In the genomic region with DNA sequence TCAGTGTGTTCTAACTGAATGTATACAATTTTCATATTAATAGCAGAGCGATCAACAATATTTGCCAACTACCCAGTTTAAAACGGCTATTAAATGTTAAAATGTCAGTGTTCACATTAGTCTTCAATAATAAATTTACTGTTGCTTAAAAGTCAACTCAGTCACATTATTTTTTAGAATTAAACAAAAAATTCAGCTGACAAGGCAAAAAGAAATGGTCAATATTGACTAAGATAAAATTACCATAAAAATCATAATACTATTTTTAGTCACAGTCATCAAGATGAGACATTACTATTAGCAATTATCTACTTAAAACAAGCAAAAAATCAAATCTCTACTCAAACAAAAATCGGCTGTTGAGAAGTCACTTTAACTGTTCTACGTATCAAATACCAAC, we compare ENCODE assay signal across 8 cellular contexts. TPM values are rescaled to one million over a fixed set of nuclear protein-coding genes. Genes with fewer than 3 reads are reported as not detected.
A peak's percentile ranks its signal among the peaks of the same experiment; 100 is the strongest.
DNase-seq lines count a peak whose midpoint lies in the region; ATAC-seq, FAIRE-seq and TF ChIP-seq lines count a peak whose summit lies in the region.

No MANE protein-coding gene starts in this region.

- H3K9ac ChIP-seq in HepG2 (ENCODE audit: insufficient read depth, low read depth, low read length), result peak overlapping the region; percentile 98

- CTCF ChIA-PET in activated CD8-positive, alpha-beta memory T cell treated with anti-CD3 and anti-CD28 coated beads, Interleukin-2, amount 10 ng/mL, durations not matched to agents 7 days and 5 days (lab: Charles Lee), result interaction anchor here (0.5 to 2.5 kb wide), 3 partner anchors 58 to 132 kb away, joined by 3 to 17 read pairs (median 5); a partner anchor contains a TSS
- CTCF ChIA-PET in HepG2 (lab: Yijun Ruan, JAX; ENCODE audit: low intra/inter-chr PET ratio, low total read pairs), result no interaction called here
- CTCF ChIA-PET in HEK293T (lab: Yijun Ruan, JAX), result no interaction called here

- H3K27me3 ChIP-seq in HepG2 (ENCODE audit: control insufficient read depth in 1 of 2, insufficient read depth in 2 of 2, low read length in 2 of 2) (no peaks in the 10 kb centered on the region; a peak in 1 of 5 replicates), thymus (ENCODE audit: control insufficient read depth, insufficient read depth) (no peaks in the 10 kb centered on the region)

- peak overlapping the region; percentile 69 for H3K4me2 ChIP-seq in HepG2 (ENCODE audit: low read depth, low read length)

- H3K4me3 ChIP-seq in HepG2 (replicated peaks in 1 of 3; ENCODE audit: insufficient read depth in 1 of 3, low read depth in 2 of 3, low read length in 3 of 3), result peak overlapping the region; percentile 89 to 94 (median 92)
- peak overlapping the region; percentile 80 for H3K4me3 ChIP-seq in thymus (ENCODE audit: low read length)

- peaks cover 60% of the 10 kb centered on the region for H3K79me2 ChIP-seq in HepG2 (ENCODE audit: insufficient read depth, low read length)

- FAIRE-seq in HepG2 (lab: Jason Lieb, UNC), result no peak

- no peak for TF ChIP-seq RAD21 in HepG2 (CRISPR knock-in tag; IDR thresholded peaks at IDR 0.05)

- no peak for TF ChIP-seq EP300 in HepG2 (IDR thresholded peaks at IDR 0.05; ENCODE audit: low read depth in 2 of 2, low read length in 2 of 2)
- no peak for TF ChIP-seq EP300 in HepG2 (CRISPR knock-in tag; IDR thresholded peaks at IDR 0.05; ENCODE audit: borderline replicate concordance)

- TF ChIP-seq CTCF in HepG2 (CRISPR knock-in tag; IDR thresholded peaks at IDR 0.05), result no peak

- in situ Hi-C loops in HepG2 (cut with HindIII; ENCODE audit: extremely low pct_ligation_motif_present, low pct_unique_long_range_greater_than_20kb), result loop anchor here (5.0 kb wide), 1 partner anchor 59 kb away; a partner anchor contains a TSS

- H3K9me3 ChIP-seq in HepG2 (ENCODE audit: low read length) (no peaks in the 10 kb centered on the region), thymus (ENCODE audit: control insufficient read depth) (no peaks in the 10 kb centered on the region)

- peak overlapping the region; percentile 99 for H3K27ac Mint-ChIP-seq in activated CD8-positive, alpha-beta memory T cell treated with anti-CD3 and anti-CD28 coated beads, Interleukin-2, amount 10 ng/mL, durations not matched to agents 7 days and 5 days
- H3K27ac Mint-ChIP-seq in activated naive CD8-positive, alpha-beta T cell treated with anti-CD3 and anti-CD28 coated beads, Interleukin-2, amount 50 U/mL, for 24 hours, result peak overlapping the region; percentile 99

- no peaks in the 10 kb centered on the region for H3K27me3 Mint-ChIP-seq in activated CD8-positive, alpha-beta memory T cell treated with anti-CD3 and anti-CD28 coated beads, Interleukin-2, amount 10 ng/mL, durations not matched to agents 7 days and 5 days
- H3K27me3 Mint-ChIP-seq in activated naive CD8-positive, alpha-beta T cell treated with anti-CD3 and anti-CD28 coated beads, Interleukin-2, amount 50 U/mL, for 24 hours, result no peaks in the 10 kb centered on the region

- peaks cover 52% of the 10 kb centered on the region for H3K4me1 Mint-ChIP-seq in activated CD8-positive, alpha-beta memory T cell treated with anti-CD3 and anti-CD28 coated beads, Interleukin-2, amount 10 ng/mL, durations not matched to agents 7 days and 5 days
- H3K4me1 Mint-ChIP-seq in activated naive CD8-positive, alpha-beta T cell treated with anti-CD3 and anti-CD28 coated beads, Interleukin-2, amount 50 U/mL, for 24 hours, result peaks cover 47% of the 10 kb centered on the region

- peak overlapping the region; percentile 95 for H3K27ac ChIP-seq in HepG2 (ENCODE audit: extremely low read length, insufficient read depth, low read length)
- H3K27ac ChIP-seq in thymus (ENCODE audit: low read depth), result no peak overlapping the region

- TF ChIP-seq POLR2A in HepG2 (IDR thresholded peaks at IDR 0.05; ENCODE audit: insufficient read depth in 1 of 2, low read depth in 2 of 2, low read length in 2 of 2), result no peak

- H3K36me3 ChIP-seq in HepG2 (replicated peaks in 1 of 2; ENCODE audit: control insufficient read depth in 1 of 2, insufficient read depth in 2 of 2, low read length in 2 of 2) (peaks cover 0 to 4% of the 10 kb centered on the region in 2 experiments; a peak in 1 of 5 replicates), thymus (ENCODE audit: control insufficient read depth, insufficient read depth) (no peaks in the 10 kb centered on the region)

- 22% methylated on average over 4 of the region's 4 CpGs for WGBS in HepG2 (ENCODE audit: low lambda C conversion rate)
- 56% methylated on average over 4 of the region's 4 CpGs for WGBS in thymus

- POLR2A ChIA-PET in HepG2 (lab: Yijun Ruan, JAX) (interaction anchor here (2.2 to 4.6 kb wide), 2 partner anchors 58 to 147 kb away, joined by 9 to 118 read pairs; a partner anchor contains a TSS), HEK293T (lab: Yijun Ruan, JAX) (interaction anchor here (3.8 kb wide), 1 partner anchor 58 kb away, joined by 103 read pairs; a partner anchor contains a TSS)

- no peak overlapping the region for H2AFZ ChIP-seq in HepG2 (ENCODE audit: low read length)

- no peak for DNase-seq in activated CD8-positive, alpha-beta memory T cell treated with anti-CD3 and anti-CD28 coated beads, Interleukin-2, amount 10 ng/mL, durations not matched to agents 7 days and 5 days
- DNase-seq in activated CD8-positive, alpha-beta memory T cell treated with anti-CD3 and anti-CD28 coated beads for 24 hours, result no peak
- no peak for DNase-seq in activated naive CD8-positive, alpha-beta T cell treated with anti-CD3 and anti-CD28 coated beads, Interleukin-2, amount 50 U/mL, for 24 hours
- DNase-seq in HepG2 (ENCODE audit: low spot score), result no peak
- DNase-seq in amygdala (lab: John Stamatoyannopoulos, UW), result no peak
- DNase-seq in HEK293T (ENCODE audit: extremely low spot score), result no peak
- DNase-seq in HUDEP-2 (lab: John Stamatoyannopoulos, UW; ENCODE audit: unreplicated experiment in 76 of 76), result no peak

- BruUV-seq in HepG2 (replicated peaks; lab: Mats Ljungman, UMichigan), result no TSS peak

- ATAC-seq in activated CD8-positive, alpha-beta memory T cell treated with anti-CD3 and anti-CD28 coated beads, Interleukin-2, amount 10 ng/mL, durations not matched to agents 7 days and 5 days, result no peak
- ATAC-seq in activated naive CD8-positive, alpha-beta T cell treated with anti-CD3 and anti-CD28 coated beads, Interleukin-2, amount 50 U/mL, for 24 hours, result no peak
- ATAC-seq in HepG2, result no peak

- H3K4me1 ChIP-seq in HepG2 (ENCODE audit: insufficient read depth, low read length), result peaks cover 31% of the 10 kb centered on the region
- peaks cover 3% of the 10 kb centered on the region for H3K4me1 ChIP-seq in thymus (ENCODE audit: control insufficient read depth, insufficient read depth, low read length)

- peaks cover 8% of the 10 kb centered on the region; the same call in 1 of the 2 replicates for H4K20me1 ChIP-seq in HepG2 (ENCODE audit: insufficient read depth, low read length)

- H3K9me3 Mint-ChIP-seq in activated CD8-positive, alpha-beta memory T cell treated with anti-CD3 and anti-CD28 coated beads, Interleukin-2, amount 10 ng/mL, durations not matched to agents 7 days and 5 days (ENCODE audit: low read depth), result no peaks in the 10 kb centered on the region
- no peaks in the 10 kb centered on the region for H3K9me3 Mint-ChIP-seq in activated naive CD8-positive, alpha-beta T cell treated with anti-CD3 and anti-CD28 coated beads, Interleukin-2, amount 50 U/mL, for 24 hours

- intact Hi-C loops in HepG2 (cut with micrococcal nuclease; ENCODE audit: unreplicated experiment), result no loop called here

- peak overlapping the region; percentile 97 for H3K4me3 Mint-ChIP-seq in activated CD8-positive, alpha-beta memory T cell treated with anti-CD3 and anti-CD28 coated beads, Interleukin-2, amount 10 ng/mL, durations not matched to agents 7 days and 5 days
- peak overlapping the region; percentile 87 for H3K4me3 Mint-ChIP-seq in activated naive CD8-positive, alpha-beta T cell treated with anti-CD3 and anti-CD28 coated beads, Interleukin-2, amount 50 U/mL, for 24 hours

- H3K36me3 Mint-ChIP-seq in activated CD8-positive, alpha-beta memory T cell treated with anti-CD3 and anti-CD28 coated beads, Interleukin-2, amount 10 ng/mL, durations not matched to agents 7 days and 5 days, result peaks cover 29% of the 10 kb centered on the region
- H3K36me3 Mint-ChIP-seq in activated naive CD8-positive, alpha-beta T cell treated with anti-CD3 and anti-CD28 coated beads, Interleukin-2, amount 50 U/mL, for 24 hours (ENCODE audit: low read depth), result peaks cover 22% of the 10 kb centered on the region

RNA-seq across cellular contexts. Expression of a gene that starts 1.5 kb away (rescaled TPM):
- total RNA-seq in activated CD8-positive, alpha-beta memory T cell treated with anti-CD3 and anti-CD28 coated beads, Interleukin-2, amount 10 ng/mL, durations not matched to agents 7 days and 5 days, result 10 to 100 TPM; 24.7 to 26.2 TPM
- 17.6 and 18.8 TPM in 2 replicates for total RNA-seq in HepG2 (2016; rRNA removed; fragmentation: Illumina TruSeq; extraction: Trizol)
- total RNA-seq in HepG2 (2016; cell fraction: cytosol; rRNA removed; fragmentation: Illumina TruSeq; extraction: Trizol; ENCODE audit: low read depth), result 62.2 and 62.6 TPM in 2 replicates
- 16.1 and 18.3 TPM in 2 replicates for total RNA-seq in HepG2 (2016; cell fraction: insoluble cytoplasmic fraction; rRNA removed; fragmentation: Illumina TruSeq; extraction: Trizol)
- 23.5 and 24.6 TPM in 2 replicates for total RNA-seq in HepG2 (2016; cell fraction: membrane; rRNA removed; fragmentation: Illumina TruSeq; extraction: Trizol)
- 18.4 and 21.6 TPM in 2 replicates for total RNA-seq in HepG2 (2016; cell fraction: nucleus; rRNA removed; fragmentation: Illumina TruSeq; extraction: Trizol)
- polyA plus RNA-seq in HepG2 (2011; rRNA removed) (5.3 and 6.2 TPM in 2 replicates), thymus (18.6 TPM)
- 3.4 and 3.7 TPM in 2 replicates for polyA plus RNA-seq in HepG2 (2011; cell fraction: cytosol; rRNA removed)
- polyA plus RNA-seq in HepG2 (2011; cell fraction: nucleus; rRNA removed), result 9.3 and 9.6 TPM in 2 replicates
- polyA plus RNA-seq in HepG2 (2012), result 8.0 and 8.8 TPM in 2 replicates
- 1.6 and 2.2 TPM in 2 replicates for polyA plus RNA-seq in HepG2 (2016; cell fraction: cytosol; fragmentation: Illumina TruSeq; extraction: Trizol; ENCODE audit: low read depth)
- polyA plus RNA-seq in HepG2 (2016; cell fraction: insoluble cytoplasmic fraction; fragmentation: Illumina TruSeq; extraction: Trizol; ENCODE audit: low read depth), result 17.0 and 17.6 TPM in 2 replicates
- polyA plus RNA-seq in HepG2 (2016; cell fraction: membrane; fragmentation: Illumina TruSeq; extraction: Trizol; ENCODE audit: low read depth), result 7.0 TPM in 2 replicates
- 14.0 and 20.5 TPM in 2 replicates for polyA plus RNA-seq in HepG2 (2016; cell fraction: nucleus; fragmentation: Illumina TruSeq; extraction: Trizol; ENCODE audit: insufficient read depth, low read depth)
- 10.5 and 13.4 TPM in 2 replicates for polyA minus RNA-seq in HepG2 (2011; rRNA and poly(A)+ RNA removed; ENCODE audit: low replicate concordance)
- polyA minus RNA-seq in HepG2 (2011; cell fraction: cytosol; rRNA and poly(A)+ RNA removed), result 8.9 and 9.1 TPM in 2 replicates
- 42.4 and 46.0 TPM in 2 replicates for polyA minus RNA-seq in HepG2 (2011; cell fraction: nucleus; rRNA and poly(A)+ RNA removed)

RNA-seq across cellular contexts. Expression of a gene that starts 58.0 kb away (rescaled TPM):
- total RNA-seq in activated CD8-positive, alpha-beta memory T cell treated with anti-CD3 and anti-CD28 coated beads, Interleukin-2, amount 10 ng/mL, durations not matched to agents 7 days and 5 days, result 10 to 100 TPM in 1 of 2 experiments, 1 to 10 TPM in 1; 9.1 to 13.1 TPM
- total RNA-seq in HepG2 (2016; rRNA removed; fragmentation: Illumina TruSeq; extraction: Trizol), result 8.7 and 12.4 TPM in 2 replicates
- 1.1 and 1.7 TPM in 2 replicates for total RNA-seq in HepG2 (2016; cell fraction: cytosol; rRNA removed; fragmentation: Illumina TruSeq; extraction: Trizol; ENCODE audit: low read depth)
- total RNA-seq in HepG2 (2016; cell fraction: insoluble cytoplasmic fraction; rRNA removed; fragmentation: Illumina TruSeq; extraction: Trizol), result 9.9 and 12.2 TPM in 2 replicates
- 2.9 and 3.5 TPM in 2 replicates for total RNA-seq in HepG2 (2016; cell fraction: membrane; rRNA removed; fragmentation: Illumina TruSeq; extraction: Trizol)
- 8.8 and 11.7 TPM in 2 replicates for total RNA-seq in HepG2 (2016; cell fraction: nucleus; rRNA removed; fragmentation: Illumina TruSeq; extraction: Trizol)
- polyA plus RNA-seq in HepG2 (2011; rRNA removed) (15.7 and 19.7 TPM in 2 replicates), thymus (2.8 TPM)
- 18.3 and 19.4 TPM in 2 replicates for polyA plus RNA-seq in HepG2 (2011; cell fraction: cytosol; rRNA removed)
- 10.9 and 15.1 TPM in 2 replicates for polyA plus RNA-seq in HepG2 (2011; cell fraction: nucleus; rRNA removed)
- polyA plus RNA-seq in HepG2 (2012), result 18.2 and 26.6 TPM in 2 replicates
- 0.96 and 1.1 TPM in 2 replicates for polyA plus RNA-seq in HepG2 (2016; cell fraction: cytosol; fragmentation: Illumina TruSeq; extraction: Trizol; ENCODE audit: low read depth)
- polyA plus RNA-seq in HepG2 (2016; cell fraction: insoluble cytoplasmic fraction; fragmentation: Illumina TruSeq; extraction: Trizol; ENCODE audit: low read depth), result 14.7 and 15.0 TPM in 2 replicates
- 1.5 and 2.0 TPM in 2 replicates for polyA plus RNA-seq in HepG2 (2016; cell fraction: membrane; fragmentation: Illumina TruSeq; extraction: Trizol; ENCODE audit: low read depth)
- polyA plus RNA-seq in HepG2 (2016; cell fraction: nucleus; fragmentation: Illumina TruSeq; extraction: Trizol; ENCODE audit: insufficient read depth, low read depth), result 10.0 and 12.8 TPM in 2 replicates
- polyA minus RNA-seq in HepG2 (2011; rRNA and poly(A)+ RNA removed; ENCODE audit: low replicate concordance), result 33.7 and 40.4 TPM in 2 replicates
- polyA minus RNA-seq in HepG2 (2011; cell fraction: cytosol; rRNA and poly(A)+ RNA removed), result 13.9 and 16.7 TPM in 2 replicates
- 24.0 and 32.6 TPM in 2 replicates for polyA minus RNA-seq in HepG2 (2011; cell fraction: nucleus; rRNA and poly(A)+ RNA removed)
